ENCODE assay signal across 21 cellular contexts in the genomic region with DNA sequence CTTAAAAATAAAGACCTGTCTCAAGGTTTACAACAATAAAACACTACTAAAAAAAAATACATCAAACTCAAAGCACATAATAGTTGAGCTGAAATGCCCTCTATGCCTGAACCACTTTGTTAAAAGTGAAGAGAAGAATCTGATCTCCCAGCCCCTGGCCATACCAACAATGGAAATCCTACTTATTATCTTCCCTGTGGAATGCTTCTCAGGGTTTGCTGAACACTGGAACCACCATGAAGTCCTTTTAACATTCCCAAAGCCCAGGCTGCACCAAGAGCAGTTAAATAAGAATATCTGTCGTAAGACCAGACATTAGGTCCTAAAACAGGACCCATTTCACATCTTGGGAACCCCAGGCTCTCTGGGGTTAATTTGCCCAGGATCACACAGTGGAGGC.
"Had no signal": no experiment of that assay in that cellular context is flagged by ENCODE, and none has a peak within 500 bp of the region (broad histone marks: within the 10 kb centered on the region; RNA-seq: fewer than 3 reads in every experiment).

No MANE protein-coding gene starts in this region.

- DNase-seq: activated CD4-positive, alpha-beta memory T cell treated with anti-CD3 and anti-CD28 coated beads, Interleukin-2, amount 10 ng/mL, durations not matched to agents 7 days and 5 days; activated CD4-positive, alpha-beta T cell treated with anti-CD3 and anti-CD28 coated beads, Interleukin-2, amount 50 U/mL, for 1 hour; activated CD4-positive, CD25-positive, alpha-beta regulatory T cell; activated gamma-delta T cell; activated naive CD4-positive, alpha-beta T cell treated with anti-CD3 and anti-CD28 coated beads for 36 hours; activated T-cell treated with anti-CD3 and anti-CD28 coated beads for 4 hours; activated T-cell treated with anti-CD3 and anti-CD28 coated beads, Interleukin-2, amount 50 U/mL, for 48 hours; amygdala; NCI-H1092; NCI-H1417; NCI-H1930; NCI-H345; NCI-H510A; NCI-H526 treated with DMSO at 0.1 percent for 48 hours; NCI-H82; OCI-M1; RPMI8226; T-helper 1 cell had no signal

- H3K9ac ChIP-seq: KMS-11 had no signal

- H3K27ac ChIP-seq: KMS-11, SK-N-MC, VCaP had no signal

- H3K4me2 ChIP-seq: KMS-11 had no signal

- H3K4me3 ChIP-seq: SK-N-MC had no signal
